Comparison of ENCODE assay signal across 9 cellular contexts in the genomic region with DNA sequence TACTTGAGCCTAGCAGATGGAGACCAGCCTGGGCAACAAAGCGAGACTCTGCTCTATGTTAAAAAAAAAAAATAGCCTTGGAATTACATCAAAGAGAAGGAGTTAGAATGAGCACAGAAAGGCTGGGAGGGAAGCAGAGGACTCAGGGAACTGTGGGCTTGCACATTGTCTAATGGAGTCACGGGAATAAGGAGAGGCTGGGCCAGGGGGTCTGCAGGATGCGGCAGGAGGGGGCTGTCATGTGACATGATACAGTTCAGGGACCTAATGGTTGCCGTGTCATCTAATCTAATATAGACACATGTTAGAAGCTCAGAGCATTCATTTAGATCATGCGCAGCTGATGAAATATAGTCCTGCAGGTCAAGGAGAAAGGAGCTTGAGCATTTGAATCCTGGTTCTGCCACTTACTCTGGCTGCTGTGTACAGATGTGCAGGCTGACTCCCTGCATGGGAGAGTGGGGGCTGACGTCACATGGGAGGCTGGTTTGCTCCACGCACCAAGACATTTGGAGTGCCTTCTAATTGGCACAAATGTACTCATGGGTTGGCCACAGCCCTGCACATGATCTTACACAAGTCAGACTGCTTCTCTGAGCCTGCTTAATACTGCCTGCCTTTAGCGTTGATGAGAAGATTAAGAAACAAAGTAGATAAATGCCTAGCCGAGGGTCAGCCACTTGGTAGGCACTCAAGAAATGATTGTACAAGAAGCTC. TPM values are rescaled to one million over a fixed set of nuclear protein-coding genes. Genes with fewer than 3 reads are reported as not detected.
DNase-seq lines count a peak whose midpoint lies in the region; ATAC-seq and TF ChIP-seq lines count a peak whose summit lies in the region.
"Had no signal": no experiment of that assay in that cellular context is flagged by ENCODE, and none has a peak within 500 bp of the region (broad histone marks: within the 10 kb centered on the region; RNA-seq: fewer than 3 reads in every experiment).

No MANE protein-coding gene starts in this region.

- H3K9me2 ChIP-seq in SK-N-SH = no peaks in the 10 kb centered on the region

- H3K27me3 ChIP-seq in SK-N-SH (ENCODE audit: insufficient read depth) (no peaks in the 10 kb centered on the region), esophagus (ENCODE audit: control insufficient read depth in 1 of 2, insufficient read depth in 2 of 2, low read length in 2 of 2) (no peaks in the 10 kb centered on the region)

- TF ChIP-seq CTCF in SK-N-SH (IDR thresholded peaks at IDR 0.05) = no peak

- H3K27ac ChIP-seq in SK-N-SH (ENCODE audit: low read depth in 2 of 2, low read length in 1 of 2) = no peak overlapping the region
- H3K27ac ChIP-seq in esophagus (ENCODE audit: low read depth in 2 of 2, low read length in 1 of 2) = peak overlapping the region; percentile 86 to 91

- no peak for TF ChIP-seq EP300 in SK-N-SH (IDR thresholded peaks at IDR 0.05; ENCODE audit: borderline replicate concordance in 1 of 2, low read depth in 1 of 2, low read length in 1 of 2)

- H3K9me3 ChIP-seq in SK-N-SH = no peaks in the 10 kb centered on the region
- H3K9me3 ChIP-seq in esophagus (ENCODE audit: control insufficient read depth in 2 of 2, insufficient read depth in 1 of 2, low read depth in 1 of 2, low read length in 1 of 2) = no peaks in the 10 kb centered on the region

- H3K36me3 ChIP-seq in SK-N-SH (replicated peaks in 1 of 2; ENCODE audit: control insufficient read depth in 1 of 2, insufficient read depth in 2 of 2, low read length in 1 of 2) = no peaks in the 10 kb centered on the region
- H3K36me3 ChIP-seq in esophagus (ENCODE audit: control insufficient read depth in 2 of 2, insufficient read depth in 2 of 2, low read length in 1 of 2) = no peaks in the 10 kb centered on the region

- no peak for TF ChIP-seq RAD21 in SK-N-SH (IDR thresholded peaks at IDR 0.05; ENCODE audit: low read length)

- WGBS in SK-N-SH (ENCODE audit: low lambda C conversion rate) = 56% methylated on average over 9 of the region's 9 CpGs
- 43 to 56% methylated on average over 9 of the region's 9 CpGs for WGBS in esophagus, 2 donors

- no peaks in the 10 kb centered on the region for H3F3A ChIP-seq in SK-N-SH (replicated peaks; ENCODE audit: insufficient read depth)

- peaks cover 0 to 3% of the 10 kb centered on the region in 2 experiments; a peak in 2 of 4 replicates for H3K4me1 ChIP-seq in SK-N-SH (ENCODE audit: control insufficient read depth in 1 of 2, insufficient read depth in 2 of 2, low read depth in 1 of 2, low read length in 1 of 2)
- peaks cover 0 to 26% of the 10 kb centered on the region in 2 donors for H3K4me1 ChIP-seq in esophagus (ENCODE audit: control insufficient read depth in 2 of 2, insufficient read depth in 2 of 2, low read length in 1 of 2)

- no peaks in the 10 kb centered on the region for H3K79me2 ChIP-seq in SK-N-SH (ENCODE audit: insufficient read depth)

- H3K4me3 ChIP-seq in SK-N-SH (ENCODE audit: low read depth in 2 of 2, low read length in 1 of 2) (no peak overlapping the region), esophagus (ENCODE audit: low read depth in 1 of 2, low read length in 2 of 2) (no peak overlapping the region)

- DNase-seq in SK-N-SH (peak; percentile 42), T-helper 22 cell (ENCODE audit: low read depth) (peak; percentile 46), dedifferentiated amniotic fluid mesenchymal stem cell (ENCODE audit: extremely low spot score) (no peak)
- DNase-seq in stimulated activated CD4-positive, alpha-beta T cell treated with anti-CD3 and anti-CD28 coated beads, Interleukin-1b, Interleukin-23, amount 100 ng/mL, for 48 hours = peak; percentile 62

- ATAC-seq in SK-N-SH treated with all-trans-retinoic acid at 6 μM for 48 hours = no peak
- ATAC-seq in HG03095 (IDR thresholded peaks at IDR 0.05; ENCODE audit: unreplicated experiment) = no peak
- ATAC-seq in HG03097 (IDR thresholded peaks at IDR 0.05; ENCODE audit: low FRiP score, unreplicated experiment) = no peak

- POLR2A ChIA-PET in SK-N-SH (lab: Yijun Ruan, JAX) = no interaction called here

- CTCF ChIA-PET in SK-N-SH (lab: Yijun Ruan, JAX) = interaction anchor here (1.5 kb wide), 1 partner anchor 46 kb away, joined by 3 read pairs; no protein-coding TSS in a partner anchor

- H3K4me2 ChIP-seq in SK-N-SH = no peak overlapping the region

- no peaks in the 10 kb centered on the region for H4K20me1 ChIP-seq in SK-N-SH (ENCODE audit: insufficient read depth)

- no peak overlapping the region for H3K9ac ChIP-seq in SK-N-SH

- no peak overlapping the region for H2AFZ ChIP-seq in SK-N-SH (ENCODE audit: low read depth)

TF ChIP-seq in SK-N-SH, 30 proteins besides CTCF, POLR2A, EP300 and RAD21 (continues in another document):
- no peak for TF ChIP-seq SIN3A (IDR thresholded peaks at IDR 0.05; ENCODE audit: borderline replicate concordance, low read depth, low read length)
- no peak for TF ChIP-seq NFIC (IDR thresholded peaks at IDR 0.05; ENCODE audit: borderline replicate concordance)
- no peak for TF ChIP-seq JUND (IDR thresholded peaks at IDR 0.05)
- TF ChIP-seq GATA2 (CRISPR knock-in tag; IDR thresholded peaks at IDR 0.05) = no peak
- TF ChIP-seq, protein P1, sequence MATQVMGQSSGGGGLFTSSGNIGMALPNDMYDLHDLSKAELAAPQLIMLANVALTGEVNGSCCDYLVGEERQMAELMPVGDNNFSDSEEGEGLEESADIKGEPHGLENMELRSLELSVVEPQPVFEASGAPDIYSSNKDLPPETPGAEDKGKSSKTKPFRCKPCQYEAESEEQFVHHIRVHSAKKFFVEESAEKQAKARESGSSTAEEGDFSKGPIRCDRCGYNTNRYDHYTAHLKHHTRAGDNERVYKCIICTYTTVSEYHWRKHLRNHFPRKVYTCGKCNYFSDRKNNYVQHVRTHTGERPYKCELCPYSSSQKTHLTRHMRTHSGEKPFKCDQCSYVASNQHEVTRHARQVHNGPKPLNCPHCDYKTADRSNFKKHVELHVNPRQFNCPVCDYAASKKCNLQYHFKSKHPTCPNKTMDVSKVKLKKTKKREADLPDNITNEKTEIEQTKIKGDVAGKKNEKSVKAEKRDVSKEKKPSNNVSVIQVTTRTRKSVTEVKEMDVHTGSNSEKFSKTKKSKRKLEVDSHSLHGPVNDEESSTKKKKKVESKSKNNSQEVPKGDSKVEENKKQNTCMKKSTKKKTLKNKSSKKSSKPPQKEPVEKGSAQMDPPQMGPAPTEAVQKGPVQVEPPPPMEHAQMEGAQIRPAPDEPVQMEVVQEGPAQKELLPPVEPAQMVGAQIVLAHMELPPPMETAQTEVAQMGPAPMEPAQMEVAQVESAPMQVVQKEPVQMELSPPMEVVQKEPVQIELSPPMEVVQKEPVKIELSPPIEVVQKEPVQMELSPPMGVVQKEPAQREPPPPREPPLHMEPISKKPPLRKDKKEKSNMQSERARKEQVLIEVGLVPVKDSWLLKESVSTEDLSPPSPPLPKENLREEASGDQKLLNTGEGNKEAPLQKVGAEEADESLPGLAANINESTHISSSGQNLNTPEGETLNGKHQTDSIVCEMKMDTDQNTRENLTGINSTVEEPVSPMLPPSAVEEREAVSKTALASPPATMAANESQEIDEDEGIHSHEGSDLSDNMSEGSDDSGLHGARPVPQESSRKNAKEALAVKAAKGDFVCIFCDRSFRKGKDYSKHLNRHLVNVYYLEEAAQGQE (IDR thresholded peaks at IDR 0.05; ENCODE audit: low read depth, low read length) = no peak
- no peak for TF ChIP-seq EZH2phosphoT487 (IDR thresholded peaks at IDR 0.05; ENCODE audit: borderline replicate concordance, low read depth)

TF ChIP-seq in SK-N-SH treated with all-trans-retinoic acid at 6 μM for 48 hours, 23 proteins besides CTCF, POLR2A, EP300 and RAD21 (continues in another document):
- TF ChIP-seq ZC3H10 (CRISPR knock-in tag; IDR thresholded peaks at IDR 0.05) = no peak
- no peak for TF ChIP-seq RARB (CRISPR knock-in tag; IDR thresholded peaks at IDR 0.05)
- TF ChIP-seq, protein P2, sequence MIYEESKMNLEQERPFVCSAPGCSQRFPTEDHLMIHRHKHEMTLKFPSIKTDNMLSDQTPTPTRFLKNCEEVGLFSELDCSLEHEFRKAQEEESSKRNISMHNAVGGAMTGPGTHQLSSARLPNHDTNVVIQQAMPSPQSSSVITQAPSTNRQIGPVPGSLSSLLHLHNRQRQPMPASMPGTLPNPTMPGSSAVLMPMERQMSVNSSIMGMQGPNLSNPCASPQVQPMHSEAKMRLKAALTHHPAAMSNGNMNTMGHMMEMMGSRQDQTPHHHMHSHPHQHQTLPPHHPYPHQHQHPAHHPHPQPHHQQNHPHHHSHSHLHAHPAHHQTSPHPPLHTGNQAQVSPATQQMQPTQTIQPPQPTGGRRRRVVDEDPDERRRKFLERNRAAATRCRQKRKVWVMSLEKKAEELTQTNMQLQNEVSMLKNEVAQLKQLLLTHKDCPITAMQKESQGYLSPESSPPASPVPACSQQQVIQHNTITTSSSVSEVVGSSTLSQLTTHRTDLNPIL (CRISPR knock-in tag; IDR thresholded peaks at IDR 0.05; ENCODE audit: low read depth) = no peak
- no peak for TF ChIP-seq GLIS3 (CRISPR knock-in tag; IDR thresholded peaks at IDR 0.05)
- no peak for TF ChIP-seq ZNF8 (CRISPR knock-in tag; IDR thresholded peaks at IDR 0.05)
- TF ChIP-seq, protein P3, sequence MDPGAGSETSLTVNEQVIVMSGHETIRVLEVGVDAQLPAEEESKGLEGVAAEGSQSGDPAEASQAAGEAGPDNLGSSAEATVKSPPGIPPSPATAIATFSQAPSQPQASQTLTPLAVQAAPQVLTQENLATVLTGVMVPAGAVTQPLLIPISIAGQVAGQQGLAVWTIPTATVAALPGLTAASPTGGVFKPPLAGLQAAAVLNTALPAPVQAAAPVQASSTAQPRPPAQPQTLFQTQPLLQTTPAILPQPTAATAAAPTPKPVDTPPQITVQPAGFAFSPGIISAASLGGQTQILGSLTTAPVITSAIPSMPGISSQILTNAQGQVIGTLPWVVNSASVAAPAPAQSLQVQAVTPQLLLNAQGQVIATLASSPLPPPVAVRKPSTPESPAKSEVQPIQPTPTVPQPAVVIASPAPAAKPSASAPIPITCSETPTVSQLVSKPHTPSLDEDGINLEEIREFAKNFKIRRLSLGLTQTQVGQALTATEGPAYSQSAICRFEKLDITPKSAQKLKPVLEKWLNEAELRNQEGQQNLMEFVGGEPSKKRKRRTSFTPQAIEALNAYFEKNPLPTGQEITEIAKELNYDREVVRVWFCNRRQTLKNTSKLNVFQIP (CRISPR knock-in tag; IDR thresholded peaks at IDR 0.05; ENCODE audit: borderline replicate concordance, low read depth) = no peak
- TF ChIP-seq BACH2 (CRISPR knock-in tag; IDR thresholded peaks at IDR 0.05; ENCODE audit: borderline replicate concordance) = no peak

RNA-seq across cellular contexts. Expression of a gene that starts 32.7 kb away (rescaled TPM):
- 0.03 TPM in 1 of 2 replicates, not detected in the other for polyA plus RNA-seq in SK-N-SH (2012; rRNA removed)
- polyA plus RNA-seq in SK-N-SH (2012; cell fraction: cytosol; rRNA removed) = not detected in 2 replicates
- polyA plus RNA-seq in SK-N-SH (2012; cell fraction: nucleus; rRNA removed) = 0.05 and 0.06 TPM in 2 replicates
- polyA plus RNA-seq in esophagus = under 1 TPM in 1 of 2 donors, not detected in 1; 0.01 TPM
- polyA plus RNA-seq: BJ had no signal

RNA-seq across cellular contexts. Expression of a gene that starts 57.8 kb away (rescaled TPM):
- polyA plus RNA-seq in SK-N-SH (2012; rRNA removed) = 77.1 and 119 TPM in 2 replicates
- 128 and 145 TPM in 2 replicates for polyA plus RNA-seq in SK-N-SH (2012; cell fraction: cytosol; rRNA removed)
- 21.7 and 28.3 TPM in 2 replicates for polyA plus RNA-seq in SK-N-SH (2012; cell fraction: nucleus; rRNA removed)
- 100 to 1,000 TPM in 1 of 2 donors, 10 to 100 TPM in 1; 97.7 to 181 TPM for polyA plus RNA-seq in esophagus

Comparison
In these comparisons a context has a peak if more than half of its experiments do, and no peak if none do; other contexts are left out.
1. H3K27ac ChIP-seq: peak in esophagus (2 of 2); none in SK-N-SH (0 of 2).